ENCODE assay signal across 18 cellular contexts in the genomic region with DNA sequence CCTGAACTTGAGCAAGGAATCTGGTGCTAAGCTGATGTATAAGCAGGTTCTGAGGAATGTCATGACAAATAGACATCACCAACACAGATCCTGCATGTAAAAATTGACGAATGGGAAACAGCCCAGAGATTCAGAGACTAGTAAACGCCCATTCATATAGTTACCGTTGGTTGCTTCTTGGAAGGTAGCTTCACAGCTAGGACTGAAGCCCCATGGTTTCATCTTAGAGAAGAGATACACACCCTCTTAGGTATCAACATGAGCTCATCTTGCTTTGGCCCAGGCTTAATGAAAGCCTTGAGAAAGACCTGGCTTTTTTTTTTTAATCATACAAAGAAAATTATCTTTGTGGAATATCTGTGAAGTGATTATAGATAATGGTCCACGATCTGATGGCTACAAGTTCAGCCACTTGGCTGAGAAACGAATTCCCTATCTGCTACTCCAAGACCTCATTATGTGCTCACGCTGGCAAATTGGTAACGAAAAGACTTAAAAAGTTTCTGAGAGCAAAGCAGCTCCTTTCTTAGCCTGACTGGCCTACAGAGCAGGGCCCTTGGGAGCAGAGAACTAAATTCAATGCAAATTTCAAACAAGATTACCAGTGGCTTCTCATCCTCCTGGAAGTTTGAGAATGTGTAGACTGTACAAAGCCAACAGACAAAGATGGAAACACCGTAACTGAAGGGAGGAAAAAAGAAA.
DNase-seq lines count a peak whose midpoint lies in the region; ATAC-seq and TF ChIP-seq lines count a peak whose summit lies in the region.
"Had no signal": no experiment of that assay in that cellular context is flagged by ENCODE, and none has a peak within 500 bp of the region (broad histone marks: within the 10 kb centered on the region; RNA-seq: fewer than 3 reads in every experiment).

No MANE protein-coding gene starts in this region.

- H2BK120ac ChIP-seq in IMR-90 (ENCODE audit: low read depth, low read length) = no peak overlapping the region

- POLR2A ChIA-PET in IMR-90 (lab: Charles Lee; ENCODE audit: unreplicated experiment) = no interaction called here
- POLR2A ChIA-PET in activated CD8-positive, alpha-beta T cell treated with anti-CD3 and anti-CD28 coated beads, Interleukin-2, amount 10 ng/mL, durations not matched to agents 7 days and 5 days (lab: Charles Lee) = interaction anchor here (0.7 to 2.7 kb wide), 5 partner anchors 14 to 173 kb away, joined by 3 to 10 read pairs (median 6); no protein-coding TSS in a partner anchor

- H3K4me1 Mint-ChIP-seq in activated naive CD4-positive, alpha-beta T cell treated with anti-CD3 and anti-CD28 coated beads, Interleukin-2, amount 10 ng/mL, durations not matched to agents 7 days and 5 days = peaks cover 52% of the 10 kb centered on the region
- H3K4me1 Mint-ChIP-seq in activated CD8-positive, alpha-beta T cell treated with anti-CD3 and anti-CD28 coated beads, Interleukin-2, amount 10 ng/mL, durations not matched to agents 7 days and 5 days (ENCODE audit: low read depth) = peaks cover 23% of the 10 kb centered on the region
- peaks cover 11% of the 10 kb centered on the region for H3K4me1 Mint-ChIP-seq in neural crest cell

- H3K27me3 ChIP-seq in IMR-90 (ENCODE audit: control insufficient read depth, insufficient read depth, low read length) (no peaks in the 10 kb centered on the region), gastroesophageal sphincter (no peaks in the 10 kb centered on the region)
- H3K27me3 ChIP-seq: Peyer's patch, testis had no signal

- no peak overlapping the region for H3K9ac ChIP-seq in IMR-90 (ENCODE audit: low read depth, low read length)

- 0 out of 2 replicates have a peak overlapping the region, but pooled peaks have one; percentile 9 for H2BK20ac ChIP-seq in IMR-90 (ENCODE audit: low read depth, low read length)

- no peak for TF ChIP-seq RAD21 in IMR-90 (IDR thresholded peaks at IDR 0.05; ENCODE audit: low read length)

- no peaks in the 10 kb centered on the region for H3K36me3 Mint-ChIP-seq in activated naive CD4-positive, alpha-beta T cell treated with anti-CD3 and anti-CD28 coated beads, Interleukin-2, amount 10 ng/mL, durations not matched to agents 7 days and 5 days
- no peaks in the 10 kb centered on the region for H3K36me3 Mint-ChIP-seq in activated CD8-positive, alpha-beta T cell treated with anti-CD3 and anti-CD28 coated beads, Interleukin-2, amount 10 ng/mL, durations not matched to agents 7 days and 5 days (ENCODE audit: low read depth)
- H3K36me3 Mint-ChIP-seq in neural crest cell (ENCODE audit: low read depth) = peaks cover 6% of the 10 kb centered on the region

- no peak overlapping the region for H3K27ac ChIP-seq in IMR-90 (ENCODE audit: insufficient read depth, low read length)
- H3K27ac ChIP-seq in gastroesophageal sphincter = no peak overlapping the region
- H3K27ac ChIP-seq: Peyer's patch had no signal

- H3K9me3 ChIP-seq in IMR-90 (ENCODE audit: control insufficient read depth, insufficient read depth, low read length) (no peaks in the 10 kb centered on the region), gastroesophageal sphincter (no peaks in the 10 kb centered on the region)
- H3K9me3 ChIP-seq: mucosa of descending colon, Peyer's patch, testis had no signal

- H4K20me1 ChIP-seq in IMR-90 (ENCODE audit: insufficient read depth, low read length) = no peaks in the 10 kb centered on the region

- DNase-seq in activated naive CD4-positive, alpha-beta T cell treated with anti-CD3 and anti-CD28 coated beads, Interleukin-2, amount 10 ng/mL, durations not matched to agents 7 days and 5 days = no peak
- DNase-seq in activated naive CD4-positive, alpha-beta T cell treated with anti-CD3 and anti-CD28 coated beads, Interleukin-2, amount 50 U/mL, for 16 hours = no peak
- no peak for DNase-seq in IMR-90
- DNase-seq in activated CD8-positive, alpha-beta T cell treated with anti-CD3 and anti-CD28 coated beads, Interleukin-2, amount 10 ng/mL, durations not matched to agents 7 days and 5 days = no peak
- DNase-seq in neural crest cell (ENCODE audit: low read depth, low spot score) = no peak
- DNase-seq in AML-193 (lab: John Stamatoyannopoulos, UW) = no peak
- no peak for DNase-seq in stimulated activated CD4-positive, alpha-beta T cell treated with anti-CD3 and anti-CD28 coated beads, Interleukin-4, amount 100 ng/mL, for 24 hours
- DNase-seq: central memory CD4-positive, alpha-beta T cell; endodermal cell; Kasumi-1; mucosa of descending colon; NCI-H1417; NCI-H2171 treated with DMSO at 0.1 percent for 48 hours; NCI-H774; Peyer's patch; stimulated activated CD4-positive, alpha-beta T cell treated with anti-CD3 and anti-CD28 coated beads, Interleukin-4, amount 100 ng/mL, for 1 hour; testis had no signal

- no TSS peak for BruUV-seq in IMR-90 (replicated peaks; lab: Mats Ljungman, UMichigan)

- peaks cover 9% of the 10 kb centered on the region for H3K4me1 ChIP-seq in IMR-90 (ENCODE audit: control insufficient read depth, insufficient read depth, low read length)
- peaks cover 0 to 8% (median 0%) of the 10 kb centered on the region in 3 donors for H3K4me1 ChIP-seq in gastroesophageal sphincter
- H3K4me1 ChIP-seq: Peyer's patch had no signal

- H3K27ac Mint-ChIP-seq in activated naive CD4-positive, alpha-beta T cell treated with anti-CD3 and anti-CD28 coated beads, Interleukin-2, amount 10 ng/mL, durations not matched to agents 7 days and 5 days = peak overlapping the region; percentile 9
- peak overlapping the region; percentile 18 for H3K27ac Mint-ChIP-seq in activated CD8-positive, alpha-beta T cell treated with anti-CD3 and anti-CD28 coated beads, Interleukin-2, amount 10 ng/mL, durations not matched to agents 7 days and 5 days
- H3K27ac Mint-ChIP-seq in neural crest cell (ENCODE audit: unreplicated experiment) = peak overlapping the region; percentile 21
- H3K27ac Mint-ChIP-seq: endodermal cell had no signal

- intact Hi-C loops in IMR-90 (cut with micrococcal nuclease) = loop anchor here (10.0 kb wide), 1 partner anchor 359 kb away; no protein-coding TSS in a partner anchor

- TF ChIP-seq CTCF in IMR-90 (conservative IDR thresholded peaks at IDR 0.05; ENCODE audit: low read depth, low read length) = no peak
- no peak for TF ChIP-seq CTCF in neural crest cell (conservative IDR thresholded peaks at IDR 0.05)
- no peak for TF ChIP-seq CTCF in gastroesophageal sphincter (IDR thresholded peaks at IDR 0.05)

- peak overlapping the region; percentile 14; the same call in 1 of the 2 replicates for H3K18ac ChIP-seq in IMR-90 (ENCODE audit: low read depth, low read length)

- in situ Hi-C loops in IMR-90 (cut with MboI; ENCODE audit: low sequenced_read_pairs) = loop anchor here (10.0 kb wide), 1 partner anchor 139 kb away; no protein-coding TSS in a partner anchor

- H4K8ac ChIP-seq in IMR-90 (ENCODE audit: low read depth in 2 of 2, low read length in 2 of 2) = 0 out of 4 replicates have a peak overlapping the region, but pooled peaks of 1 of the 2 experiments have one; percentile 50

- WGBS in IMR-90 (ENCODE audit: extremely low coverage in 2 of 2, insufficient read length in 1 of 2), 2 experiments = 92% methylated on average over 2 of the region's 8 CpGs; no CpG with 5 or more reads in 1 of the 2 experiments
- WGBS in gastroesophageal sphincter (ENCODE audit: low coverage in 1 of 2), 2 donors = 87 to 98% methylated on average over 6 to 8 of the region's 8 CpGs

- peak overlapping the region; percentile 7; the same call in 1 of the 2 replicates for H3K23ac ChIP-seq in IMR-90 (ENCODE audit: low read depth, low read length)

- H2AK5ac ChIP-seq in IMR-90 (ENCODE audit: low read depth, low read length) = no peak overlapping the region; the same call in 1 of the 2 replicates

- CTCF ChIA-PET in activated naive CD4-positive, alpha-beta T cell treated with anti-CD3 and anti-CD28 coated beads, Interleukin-2, amount 10 ng/mL, durations not matched to agents 7 days and 5 days (lab: Charles Lee) = interaction anchor here (0.9 to 2.9 kb wide), 6 partner anchors 10 to 145 kb away, joined by 3 to 7 read pairs (median 6); no protein-coding TSS in a partner anchor
- CTCF ChIA-PET in IMR-90 (lab: Yijun Ruan, JAX) = interaction anchor here (0.6 to 3.2 kb wide), 6 partner anchors 14 to 368 kb away, joined by 3 to 18 read pairs (median 6); no protein-coding TSS in a partner anchor
- CTCF ChIA-PET in activated CD8-positive, alpha-beta T cell treated with anti-CD3 and anti-CD28 coated beads, Interleukin-2, amount 10 ng/mL, durations not matched to agents 7 days and 5 days (lab: Charles Lee) = interaction anchor here (0.7 to 4.0 kb wide), 22 partner anchors 9 to 205 kb away, joined by 3 to 33 read pairs (median 3); no protein-coding TSS in a partner anchor

- H3K36me3 ChIP-seq in IMR-90 (ENCODE audit: control insufficient read depth, insufficient read depth, low read length) = no peaks in the 10 kb centered on the region
- H3K36me3 ChIP-seq in gastroesophageal sphincter = no peaks in the 10 kb centered on the region
- H3K36me3 ChIP-seq: Peyer's patch had no signal

- no peak overlapping the region for H3K4me3 Mint-ChIP-seq in activated naive CD4-positive, alpha-beta T cell treated with anti-CD3 and anti-CD28 coated beads, Interleukin-2, amount 10 ng/mL, durations not matched to agents 7 days and 5 days
- H3K4me3 Mint-ChIP-seq in activated CD8-positive, alpha-beta T cell treated with anti-CD3 and anti-CD28 coated beads, Interleukin-2, amount 10 ng/mL, durations not matched to agents 7 days and 5 days = no peak overlapping the region
- no peak overlapping the region for H3K4me3 Mint-ChIP-seq in neural crest cell
- H3K4me3 Mint-ChIP-seq: endodermal cell had no signal

- no peak for TF ChIP-seq EP300 in gastroesophageal sphincter (IDR thresholded peaks at IDR 0.05)

- dilution Hi-C loops in IMR-90 (cut with HindIII; ENCODE audit: low sequenced_read_pairs, unreplicated experiment) = no loop called here

- H3K56ac ChIP-seq in IMR-90 (ENCODE audit: extremely low read depth, insufficient read depth, low read length) = no peak overlapping the region

- H2BK5ac ChIP-seq in IMR-90 (ENCODE audit: low read depth, low read length, poor library complexity, severe bottlenecking) = no peak overlapping the region

- TF ChIP-seq POLR2A in IMR-90 (IDR thresholded peaks at IDR 0.05; ENCODE audit: low read depth, low read length) (no peak), gastroesophageal sphincter (IDR thresholded peaks at IDR 0.05) (no peak)

- no peak for ATAC-seq in IMR-90 (ENCODE audit: low read depth)
- ATAC-seq in activated CD8-positive, alpha-beta T cell treated with anti-CD3 and anti-CD28 coated beads, Interleukin-2, amount 10 ng/mL, durations not matched to agents 7 days and 5 days = no peak
- ATAC-seq in gastroesophageal sphincter = no peak
- ATAC-seq: mucosa of descending colon had no signal

- peaks cover 3% of the 10 kb centered on the region for H3K9me3 Mint-ChIP-seq in activated naive CD4-positive, alpha-beta T cell treated with anti-CD3 and anti-CD28 coated beads, Interleukin-2, amount 10 ng/mL, durations not matched to agents 7 days and 5 days
- no peaks in the 10 kb centered on the region for H3K9me3 Mint-ChIP-seq in activated CD8-positive, alpha-beta T cell treated with anti-CD3 and anti-CD28 coated beads, Interleukin-2, amount 10 ng/mL, durations not matched to agents 7 days and 5 days (ENCODE audit: insufficient read depth)
- H3K9me3 Mint-ChIP-seq in neural crest cell = peaks cover 10% of the 10 kb centered on the region
- H3K9me3 Mint-ChIP-seq: endodermal cell had no signal

- H4K91ac ChIP-seq in IMR-90 (ENCODE audit: insufficient read depth, low read depth, low read length) = no peak overlapping the region; the same call in 1 of the 2 replicates

- peaks cover 2% of the 10 kb centered on the region for H3K27me3 Mint-ChIP-seq in activated naive CD4-positive, alpha-beta T cell treated with anti-CD3 and anti-CD28 coated beads, Interleukin-2, amount 10 ng/mL, durations not matched to agents 7 days and 5 days
- H3K27me3 Mint-ChIP-seq in activated CD8-positive, alpha-beta T cell treated with anti-CD3 and anti-CD28 coated beads, Interleukin-2, amount 10 ng/mL, durations not matched to agents 7 days and 5 days (ENCODE audit: low read depth) = peaks cover 2% of the 10 kb centered on the region
- H3K27me3 Mint-ChIP-seq in neural crest cell (ENCODE audit: low read depth) = no peaks in the 10 kb centered on the region

- peak overlapping the region; percentile 91 for H2BK15ac ChIP-seq in IMR-90 (ENCODE audit: low read depth, low read length)

- H2AFZ ChIP-seq in IMR-90 (replicated peaks; ENCODE audit: low read length, poor library complexity) = no peak overlapping the region

- H3K79me1 ChIP-seq in IMR-90 (ENCODE audit: low read depth in 1 of 2, low read length in 2 of 2) = no peaks in the 10 kb centered on the region

- 0 out of 2 replicates have a peak, but pooled peaks cover 8% of the 10 kb centered on the region for H3K9me1 ChIP-seq in IMR-90 (ENCODE audit: insufficient read depth, low read length)

- H3K4ac ChIP-seq in IMR-90 (ENCODE audit: low read depth, low read length) = no peak overlapping the region

- H3K4me2 ChIP-seq in IMR-90 (ENCODE audit: low read depth, low read length) = no peak overlapping the region

- H3K14ac ChIP-seq in IMR-90 (replicated peaks; ENCODE audit: low read depth, low read length) = 0 out of 2 replicates have a peak overlapping the region, but pooled peaks have one; percentile 46

- H4K5ac ChIP-seq in IMR-90 (ENCODE audit: low read depth, low read length) = peak overlapping the region; percentile 41; the same call in 1 of the 2 replicates

- H3K4me3 ChIP-seq in IMR-90 (ENCODE audit: insufficient read depth, low read depth, low read length) (no peak overlapping the region), gastroesophageal sphincter (no peak overlapping the region)
- H3K4me3 ChIP-seq: mucosa of descending colon, Peyer's patch, testis had no signal

- no peak overlapping the region for H2AK9ac ChIP-seq in IMR-90 (replicated peaks; ENCODE audit: low read depth, low read length, poor library complexity)
